1 cellular context compared by ENCODE assay signal in the genomic region with DNA sequence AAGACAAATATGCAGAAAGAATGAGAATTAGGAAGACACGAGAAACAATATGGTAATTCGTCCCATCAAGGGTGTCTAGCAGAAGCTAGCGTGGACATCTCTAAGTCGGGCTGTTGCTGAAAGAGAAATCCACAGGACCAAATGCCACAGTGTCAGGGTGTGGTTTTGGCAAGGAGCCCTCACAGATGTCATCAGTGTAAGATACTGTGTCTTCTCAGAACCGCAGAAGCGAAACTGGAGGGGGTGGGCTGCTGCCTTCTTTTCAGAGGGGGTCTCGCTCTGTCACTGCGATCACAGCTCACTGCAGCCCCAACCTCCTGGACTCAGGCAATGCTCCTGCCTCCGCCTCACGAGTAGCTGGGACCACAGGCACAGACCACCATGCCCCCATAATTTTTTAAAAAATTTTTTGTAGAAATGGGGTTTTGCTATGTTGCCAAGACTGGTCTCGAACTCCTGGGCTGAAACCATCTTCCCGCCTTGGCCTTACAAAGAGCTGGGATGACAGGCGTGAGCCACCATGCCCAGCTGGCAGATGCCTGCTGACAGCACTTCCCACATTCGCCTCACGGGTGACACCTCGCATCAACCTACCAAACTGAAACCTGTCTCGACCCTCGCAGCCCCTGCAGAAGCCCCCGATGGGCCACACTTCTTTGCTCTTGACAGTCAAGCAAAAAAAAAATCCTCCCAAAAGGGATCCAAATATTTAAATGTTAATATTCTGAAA.
TF ChIP-seq lines count a peak whose summit lies in the region.

No MANE protein-coding gene starts in this region.

TF ChIP-seq in HepG2, 621 proteins besides CTCF, POLR2A, EP300 and RAD21:
- no peak for TF ChIP-seq SNAPC2 (CRISPR knock-in tag; IDR thresholded peaks at IDR 0.05)
- TF ChIP-seq, protein P1, sequence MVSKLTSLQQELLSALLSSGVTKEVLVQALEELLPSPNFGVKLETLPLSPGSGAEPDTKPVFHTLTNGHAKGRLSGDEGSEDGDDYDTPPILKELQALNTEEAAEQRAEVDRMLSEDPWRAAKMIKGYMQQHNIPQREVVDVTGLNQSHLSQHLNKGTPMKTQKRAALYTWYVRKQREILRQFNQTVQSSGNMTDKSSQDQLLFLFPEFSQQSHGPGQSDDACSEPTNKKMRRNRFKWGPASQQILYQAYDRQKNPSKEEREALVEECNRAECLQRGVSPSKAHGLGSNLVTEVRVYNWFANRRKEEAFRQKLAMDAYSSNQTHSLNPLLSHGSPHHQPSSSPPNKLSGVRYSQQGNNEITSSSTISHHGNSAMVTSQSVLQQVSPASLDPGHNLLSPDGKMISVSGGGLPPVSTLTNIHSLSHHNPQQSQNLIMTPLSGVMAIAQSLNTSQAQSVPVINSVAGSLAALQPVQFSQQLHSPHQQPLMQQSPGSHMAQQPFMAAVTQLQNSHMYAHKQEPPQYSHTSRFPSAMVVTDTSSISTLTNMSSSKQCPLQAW (CRISPR knock-in tag; IDR thresholded peaks at IDR 0.05): peak; percentile 5; the same call in 1 of the 2 replicates
- TF ChIP-seq, protein P2, sequence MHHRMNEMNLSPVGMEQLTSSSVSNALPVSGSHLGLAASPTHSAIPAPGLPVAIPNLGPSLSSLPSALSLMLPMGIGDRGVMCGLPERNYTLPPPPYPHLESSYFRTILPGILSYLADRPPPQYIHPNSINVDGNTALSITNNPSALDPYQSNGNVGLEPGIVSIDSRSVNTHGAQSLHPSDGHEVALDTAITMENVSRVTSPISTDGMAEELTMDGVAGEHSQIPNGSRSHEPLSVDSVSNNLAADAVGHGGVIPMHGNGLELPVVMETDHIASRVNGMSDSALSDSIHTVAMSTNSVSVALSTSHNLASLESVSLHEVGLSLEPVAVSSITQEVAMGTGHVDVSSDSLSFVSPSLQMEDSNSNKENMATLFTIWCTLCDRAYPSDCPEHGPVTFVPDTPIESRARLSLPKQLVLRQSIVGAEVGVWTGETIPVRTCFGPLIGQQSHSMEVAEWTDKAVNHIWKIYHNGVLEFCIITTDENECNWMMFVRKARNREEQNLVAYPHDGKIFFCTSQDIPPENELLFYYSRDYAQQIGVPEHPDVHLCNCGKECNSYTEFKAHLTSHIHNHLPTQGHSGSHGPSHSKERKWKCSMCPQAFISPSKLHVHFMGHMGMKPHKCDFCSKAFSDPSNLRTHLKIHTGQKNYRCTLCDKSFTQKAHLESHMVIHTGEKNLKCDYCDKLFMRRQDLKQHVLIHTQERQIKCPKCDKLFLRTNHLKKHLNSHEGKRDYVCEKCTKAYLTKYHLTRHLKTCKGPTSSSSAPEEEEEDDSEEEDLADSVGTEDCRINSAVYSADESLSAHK (CRISPR knock-in tag; IDR thresholded peaks at IDR 0.05; ENCODE audit: borderline replicate concordance): no peak
